Comparison of ENCODE assay signal across 11 cellular contexts in genomic region chr12:79911889-79912656, GRCh38. TPM values are rescaled to one million over a fixed set of nuclear protein-coding genes. Genes with fewer than 3 reads are reported as not detected.
A peak's percentile ranks its signal among the peaks of the same experiment; 100 is the strongest.
DNase-seq lines count a peak whose midpoint lies in the region; ATAC-seq, FAIRE-seq and TF ChIP-seq lines count a peak whose summit lies in the region.
"Had no signal": no experiment of that assay in that cellular context is flagged by ENCODE, and none has a peak within 500 bp of the region (broad histone marks: within the 10 kb centered on the region; RNA-seq: fewer than 3 reads in every experiment).

No MANE protein-coding gene starts in this region.

- DNase-seq in CD14-positive monocyte (ENCODE audit: low spot score) (no peak), amniotic epithelial cell (ENCODE audit: low read depth) (peak; percentile 50), keratinocyte (ENCODE audit: low read depth, low spot score) (no peak), OCI-M2 (lab: John Stamatoyannopoulos, UW; ENCODE audit: unreplicated experiment) (no peak)
- DNase-seq: activated naive CD4-positive, alpha-beta T cell; left ventricle myocardium superior; NCI-H1417 had no signal

- H3K36me3 ChIP-seq in keratinocyte (ENCODE audit: control insufficient read depth in 2 of 2, extremely low read depth in 1 of 2, insufficient read depth in 2 of 2, low read length in 2 of 2): no peaks in the 10 kb centered on the region

- H3K9me1 ChIP-seq in keratinocyte (ENCODE audit: control insufficient read depth, extremely low read depth, insufficient read depth, low read length): no peaks in the 10 kb centered on the region

- H3K4me2 ChIP-seq in keratinocyte (ENCODE audit: control insufficient read depth, extremely low read depth, insufficient read depth, low read depth, low read length): peak overlapping the region; percentile 2

- no peak overlapping the region for H3K4me3 Mint-ChIP-seq in CD14-positive monocyte

- H2AFZ ChIP-seq in keratinocyte (ENCODE audit: control insufficient read depth, low read length): no peak overlapping the region

- peak overlapping the region; percentile 36 for H3K27ac ChIP-seq in keratinocyte (ENCODE audit: control insufficient read depth, insufficient read depth, low read length)

- H3K4me3 ChIP-seq in keratinocyte (ENCODE audit: control insufficient read depth in 2 of 3, extremely low read depth in 1 of 3, insufficient read depth in 2 of 3, low read depth in 1 of 3, low read length in 3 of 3): no peak overlapping the region

- peaks cover 93% of the 10 kb centered on the region for H3K79me2 ChIP-seq in keratinocyte (ENCODE audit: control insufficient read depth, insufficient read depth, low read length)

- peaks cover 40% of the 10 kb centered on the region for H3K4me1 Mint-ChIP-seq in CD14-positive monocyte

- no peak overlapping the region for H3K9ac ChIP-seq in keratinocyte (ENCODE audit: control insufficient read depth, extremely low read depth, insufficient read depth, low read length)

- intact Hi-C loops in CD14-positive monocyte (cut with micrococcal nuclease): no loop called here

- H4K20me1 ChIP-seq in keratinocyte (ENCODE audit: control insufficient read depth, extremely low read depth, insufficient read depth, low read length): no peaks in the 10 kb centered on the region

- H3K9me3 ChIP-seq in keratinocyte (ENCODE audit: control insufficient read depth, low read depth, low read length): no peaks in the 10 kb centered on the region

- no peaks in the 10 kb centered on the region for H3K27me3 ChIP-seq in keratinocyte (ENCODE audit: control insufficient read depth, extremely low read depth, insufficient read depth, low read length)

- no peaks in the 10 kb centered on the region for H3K27me3 Mint-ChIP-seq in CD14-positive monocyte (ENCODE audit: low read depth in 3 of 3)

- FAIRE-seq in keratinocyte (lab: Jason Lieb, UNC): peak; percentile 64

- dilution Hi-C loops in keratinocyte (cut with MboI; ENCODE audit: extremely low pct_ligation_motif_present, low sequenced_read_pairs): no loop called here

- H3K27ac Mint-ChIP-seq in CD14-positive monocyte: peak overlapping the region; percentile 10 to 64 (median 28)

- TF ChIP-seq CTCF in CD14-positive monocyte (IDR thresholded peaks at IDR 0.05) (no peak), keratinocyte (optimal IDR thresholded peaks at IDR 0.05 in 1 of 3, IDR thresholded peaks at IDR 0.05 in 1 of 3, conservative IDR thresholded peaks at IDR 0.05 in 1 of 3; ENCODE audit: extremely low read depth in 1 of 3, insufficient read depth in 2 of 3, low read length in 3 of 3) (no peak)

- H3K4me1 ChIP-seq in keratinocyte (ENCODE audit: control insufficient read depth, extremely low read depth, insufficient read depth, low read length): peaks cover 12% of the 10 kb centered on the region

- H3K9me3 Mint-ChIP-seq in CD14-positive monocyte: no peaks in the 10 kb centered on the region

- peaks cover 3 to 4% of the 10 kb centered on the region in 2 donors for H3K36me3 Mint-ChIP-seq in CD14-positive monocyte

- ATAC-seq in GM21390 (IDR thresholded peaks at IDR 0.05; ENCODE audit: unreplicated experiment) (peak; percentile 47), HG03135 (IDR thresholded peaks at IDR 0.05; ENCODE audit: unreplicated experiment) (no peak), HG02588 (IDR thresholded peaks at IDR 0.05; ENCODE audit: unreplicated experiment) (no peak), HG03342 (IDR thresholded peaks at IDR 0.05; ENCODE audit: unreplicated experiment) (no peak)
- ATAC-seq: left ventricle myocardium superior had no signal

RNA-seq across cellular contexts. Expression of gene PPP1R12A, which starts 22.8 kb away (rescaled TPM):
- polyA plus RNA-seq in CD14-positive monocyte (10 to 100 TPM; 33.1 to 57.2 TPM), keratinocyte (23.8 to 45.2 TPM (median 42.4 TPM) in 3 replicates)
- 276 TPM for polyA plus RNA-seq in keratinocyte (2011; ENCODE audit: low read depth)
- 17.5 and 26.7 TPM in 2 replicates for polyA plus RNA-seq in keratinocyte (2011; cell fraction: cytosol; rRNA removed)
- polyA plus RNA-seq in keratinocyte (2011; cell fraction: nucleus; rRNA removed): 39.5 and 59.5 TPM in 2 replicates
- 37.1 and 43.5 TPM in 2 replicates for polyA plus RNA-seq in keratinocyte (2012; ENCODE audit: low replicate concordance)
- polyA minus RNA-seq in keratinocyte: 24.4 to 74.1 TPM (median 37.9 TPM) in 3 replicates
- polyA minus RNA-seq in keratinocyte (2011; cell fraction: cytosol; rRNA and poly(A)+ RNA removed): 35.7 TPM
- 64.7 and 149 TPM in 2 replicates for polyA minus RNA-seq in keratinocyte (2011; cell fraction: nucleus; rRNA and poly(A)+ RNA removed)
